2 cellular contexts compared by ENCODE assay signal in the genomic region with DNA sequence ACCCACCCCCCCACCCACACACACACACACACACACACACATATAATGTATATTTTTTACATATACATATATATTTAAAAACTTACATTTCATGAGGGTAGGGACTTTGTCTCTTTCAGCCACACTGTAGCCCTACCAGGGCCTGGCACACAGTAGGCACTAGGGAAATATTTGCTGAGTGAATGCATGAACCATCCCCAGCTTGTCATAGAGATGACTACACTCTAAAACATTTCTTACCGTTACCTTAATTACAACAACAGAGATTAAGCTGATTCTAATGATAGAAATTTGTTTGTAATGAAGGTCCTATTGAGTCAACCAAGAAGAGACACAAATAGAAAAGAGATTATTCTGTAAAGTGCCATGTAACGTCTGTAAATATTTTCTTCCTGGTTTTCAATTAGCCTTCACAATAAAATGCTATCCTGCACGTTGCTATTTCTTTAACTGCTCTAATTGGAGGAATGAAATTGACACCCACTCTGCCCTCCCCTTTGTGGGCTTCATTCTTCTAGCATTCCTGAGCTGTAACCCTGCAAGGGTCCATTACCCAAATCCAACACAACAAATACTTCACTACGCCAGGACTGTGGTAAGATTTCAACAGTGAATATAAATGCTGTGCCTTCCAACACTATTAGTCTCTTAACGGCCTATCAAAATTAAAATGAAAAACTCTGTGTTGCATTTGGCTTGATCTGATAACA.
TF ChIP-seq lines count a peak whose summit lies in the region.

No MANE protein-coding gene starts in this region.

TF ChIP-seq in GM23338, 12 proteins besides CTCF, POLR2A, EP300 and RAD21 (continued from another document):
- TF ChIP-seq, protein P1, sequence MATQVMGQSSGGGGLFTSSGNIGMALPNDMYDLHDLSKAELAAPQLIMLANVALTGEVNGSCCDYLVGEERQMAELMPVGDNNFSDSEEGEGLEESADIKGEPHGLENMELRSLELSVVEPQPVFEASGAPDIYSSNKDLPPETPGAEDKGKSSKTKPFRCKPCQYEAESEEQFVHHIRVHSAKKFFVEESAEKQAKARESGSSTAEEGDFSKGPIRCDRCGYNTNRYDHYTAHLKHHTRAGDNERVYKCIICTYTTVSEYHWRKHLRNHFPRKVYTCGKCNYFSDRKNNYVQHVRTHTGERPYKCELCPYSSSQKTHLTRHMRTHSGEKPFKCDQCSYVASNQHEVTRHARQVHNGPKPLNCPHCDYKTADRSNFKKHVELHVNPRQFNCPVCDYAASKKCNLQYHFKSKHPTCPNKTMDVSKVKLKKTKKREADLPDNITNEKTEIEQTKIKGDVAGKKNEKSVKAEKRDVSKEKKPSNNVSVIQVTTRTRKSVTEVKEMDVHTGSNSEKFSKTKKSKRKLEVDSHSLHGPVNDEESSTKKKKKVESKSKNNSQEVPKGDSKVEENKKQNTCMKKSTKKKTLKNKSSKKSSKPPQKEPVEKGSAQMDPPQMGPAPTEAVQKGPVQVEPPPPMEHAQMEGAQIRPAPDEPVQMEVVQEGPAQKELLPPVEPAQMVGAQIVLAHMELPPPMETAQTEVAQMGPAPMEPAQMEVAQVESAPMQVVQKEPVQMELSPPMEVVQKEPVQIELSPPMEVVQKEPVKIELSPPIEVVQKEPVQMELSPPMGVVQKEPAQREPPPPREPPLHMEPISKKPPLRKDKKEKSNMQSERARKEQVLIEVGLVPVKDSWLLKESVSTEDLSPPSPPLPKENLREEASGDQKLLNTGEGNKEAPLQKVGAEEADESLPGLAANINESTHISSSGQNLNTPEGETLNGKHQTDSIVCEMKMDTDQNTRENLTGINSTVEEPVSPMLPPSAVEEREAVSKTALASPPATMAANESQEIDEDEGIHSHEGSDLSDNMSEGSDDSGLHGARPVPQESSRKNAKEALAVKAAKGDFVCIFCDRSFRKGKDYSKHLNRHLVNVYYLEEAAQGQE (IDR thresholded peaks at IDR 0.05; ENCODE audit: unreplicated experiment), result no peak
- TF ChIP-seq, protein P2, sequence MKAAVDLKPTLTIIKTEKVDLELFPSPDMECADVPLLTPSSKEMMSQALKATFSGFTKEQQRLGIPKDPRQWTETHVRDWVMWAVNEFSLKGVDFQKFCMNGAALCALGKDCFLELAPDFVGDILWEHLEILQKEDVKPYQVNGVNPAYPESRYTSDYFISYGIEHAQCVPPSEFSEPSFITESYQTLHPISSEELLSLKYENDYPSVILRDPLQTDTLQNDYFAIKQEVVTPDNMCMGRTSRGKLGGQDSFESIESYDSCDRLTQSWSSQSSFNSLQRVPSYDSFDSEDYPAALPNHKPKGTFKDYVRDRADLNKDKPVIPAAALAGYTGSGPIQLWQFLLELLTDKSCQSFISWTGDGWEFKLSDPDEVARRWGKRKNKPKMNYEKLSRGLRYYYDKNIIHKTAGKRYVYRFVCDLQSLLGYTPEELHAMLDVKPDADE (IDR thresholded peaks at IDR 0.05), result no peak
- TF ChIP-seq JUNB (IDR thresholded peaks at IDR 0.05; ENCODE audit: unreplicated experiment) (no peak), NANOG (IDR thresholded peaks at IDR 0.05; ENCODE audit: borderline replicate concordance) (no peak), CREB1 (CRISPR knock-in tag; IDR thresholded peaks at IDR 0.05; ENCODE audit: low read depth) (no peak), ZNF331 (CRISPR knock-in tag; IDR thresholded peaks at IDR 0.05; ENCODE audit: low read depth) (no peak), EZH2 (IDR thresholded peaks at IDR 0.05; ENCODE audit: low read depth, unreplicated experiment) (no peak)
- TF ChIP-seq, protein P3, sequence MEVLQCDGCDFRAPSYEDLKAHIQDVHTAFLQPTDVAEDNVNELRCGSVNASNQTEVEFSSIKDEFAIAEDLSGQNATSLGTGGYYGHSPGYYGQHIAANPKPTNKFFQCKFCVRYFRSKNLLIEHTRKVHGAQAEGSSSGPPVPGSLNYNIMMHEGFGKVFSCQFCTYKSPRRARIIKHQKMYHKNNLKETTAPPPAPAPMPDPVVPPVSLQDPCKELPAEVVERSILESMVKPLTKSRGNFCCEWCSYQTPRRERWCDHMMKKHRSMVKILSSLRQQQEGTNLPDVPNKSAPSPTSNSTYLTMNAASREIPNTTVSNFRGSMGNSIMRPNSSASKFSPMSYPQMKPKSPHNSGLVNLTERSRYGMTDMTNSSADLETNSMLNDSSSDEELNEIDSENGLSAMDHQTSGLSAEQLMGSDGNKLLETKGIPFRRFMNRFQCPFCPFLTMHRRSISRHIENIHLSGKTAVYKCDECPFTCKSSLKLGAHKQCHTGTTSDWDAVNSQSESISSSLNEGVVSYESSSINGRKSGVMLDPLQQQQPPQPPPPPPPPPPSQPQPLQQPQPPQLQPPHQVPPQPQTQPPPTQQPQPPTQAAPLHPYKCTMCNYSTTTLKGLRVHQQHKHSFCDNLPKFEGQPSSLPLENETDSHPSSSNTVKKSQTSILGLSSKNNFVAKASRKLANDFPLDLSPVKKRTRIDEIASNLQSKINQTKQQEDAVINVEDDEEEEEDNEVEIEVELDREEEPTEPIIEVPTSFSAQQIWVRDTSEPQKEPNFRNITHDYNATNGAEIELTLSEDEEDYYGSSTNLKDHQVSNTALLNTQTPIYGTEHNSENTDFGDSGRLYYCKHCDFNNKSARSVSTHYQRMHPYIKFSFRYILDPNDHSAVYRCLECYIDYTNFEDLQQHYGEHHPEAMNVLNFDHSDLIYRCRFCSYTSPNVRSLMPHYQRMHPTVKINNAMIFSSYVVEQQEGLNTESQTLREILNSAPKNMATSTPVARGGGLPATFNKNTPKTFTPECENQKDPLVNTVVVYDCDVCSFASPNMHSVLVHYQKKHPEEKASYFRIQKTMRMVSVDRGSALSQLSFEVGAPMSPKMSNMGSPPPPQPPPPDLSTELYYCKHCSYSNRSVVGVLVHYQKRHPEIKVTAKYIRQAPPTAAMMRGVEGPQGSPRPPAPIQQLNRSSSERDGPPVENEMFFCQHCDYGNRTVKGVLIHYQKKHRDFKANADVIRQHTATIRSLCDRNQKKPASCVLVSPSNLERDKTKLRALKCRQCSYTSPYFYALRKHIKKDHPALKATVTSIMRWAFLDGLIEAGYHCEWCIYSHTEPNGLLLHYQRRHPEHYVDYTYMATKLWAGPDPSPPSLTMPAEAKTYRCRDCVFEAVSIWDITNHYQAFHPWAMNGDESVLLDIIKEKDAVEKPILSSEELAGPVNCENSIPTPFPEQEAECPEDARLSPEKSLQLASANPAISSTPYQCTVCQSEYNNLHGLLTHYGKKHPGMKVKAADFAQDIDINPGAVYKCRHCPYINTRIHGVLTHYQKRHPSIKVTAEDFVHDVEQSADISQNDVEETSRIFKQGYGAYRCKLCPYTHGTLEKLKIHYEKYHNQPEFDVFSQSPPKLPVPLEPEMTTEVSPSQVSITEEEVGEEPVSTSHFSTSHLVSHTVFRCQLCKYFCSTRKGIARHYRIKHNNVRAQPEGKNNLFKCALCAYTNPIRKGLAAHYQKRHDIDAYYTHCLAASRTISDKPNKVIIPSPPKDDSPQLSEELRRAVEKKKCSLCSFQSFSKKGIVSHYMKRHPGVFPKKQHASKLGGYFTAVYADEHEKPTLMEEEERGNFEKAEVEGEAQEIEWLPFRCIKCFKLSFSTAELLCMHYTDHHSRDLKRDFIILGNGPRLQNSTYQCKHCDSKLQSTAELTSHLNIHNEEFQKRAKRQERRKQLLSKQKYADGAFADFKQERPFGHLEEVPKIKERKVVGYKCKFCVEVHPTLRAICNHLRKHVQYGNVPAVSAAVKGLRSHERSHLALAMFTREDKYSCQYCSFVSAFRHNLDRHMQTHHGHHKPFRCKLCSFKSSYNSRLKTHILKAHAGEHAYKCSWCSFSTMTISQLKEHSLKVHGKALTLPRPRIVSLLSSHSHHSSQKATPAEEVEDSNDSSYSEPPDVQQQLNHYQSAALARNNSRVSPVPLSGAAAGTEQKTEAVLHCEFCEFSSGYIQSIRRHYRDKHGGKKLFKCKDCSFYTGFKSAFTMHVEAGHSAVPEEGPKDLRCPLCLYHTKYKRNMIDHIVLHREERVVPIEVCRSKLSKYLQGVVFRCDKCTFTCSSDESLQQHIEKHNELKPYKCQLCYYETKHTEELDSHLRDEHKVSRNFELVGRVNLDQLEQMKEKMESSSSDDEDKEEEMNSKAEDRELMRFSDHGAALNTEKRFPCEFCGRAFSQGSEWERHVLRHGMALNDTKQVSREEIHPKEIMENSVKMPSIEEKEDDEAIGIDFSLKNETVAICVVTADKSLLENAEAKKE (CRISPR knock-in tag; IDR thresholded peaks at IDR 0.05), result no peak

TF ChIP-seq in WTC11, 78 proteins besides CTCF, POLR2A, EP300 and RAD21 (continued from another document):
- TF ChIP-seq, protein P4, sequence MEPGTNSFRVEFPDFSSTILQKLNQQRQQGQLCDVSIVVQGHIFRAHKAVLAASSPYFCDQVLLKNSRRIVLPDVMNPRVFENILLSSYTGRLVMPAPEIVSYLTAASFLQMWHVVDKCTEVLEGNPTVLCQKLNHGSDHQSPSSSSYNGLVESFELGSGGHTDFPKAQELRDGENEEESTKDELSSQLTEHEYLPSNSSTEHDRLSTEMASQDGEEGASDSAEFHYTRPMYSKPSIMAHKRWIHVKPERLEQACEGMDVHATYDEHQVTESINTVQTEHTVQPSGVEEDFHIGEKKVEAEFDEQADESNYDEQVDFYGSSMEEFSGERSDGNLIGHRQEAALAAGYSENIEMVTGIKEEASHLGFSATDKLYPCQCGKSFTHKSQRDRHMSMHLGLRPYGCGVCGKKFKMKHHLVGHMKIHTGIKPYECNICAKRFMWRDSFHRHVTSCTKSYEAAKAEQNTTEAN (CRISPR knock-in tag; IDR thresholded peaks at IDR 0.05), result no peak
- TF ChIP-seq ZNF121 (CRISPR knock-in tag; IDR thresholded peaks at IDR 0.05) (no peak), SOX15 (CRISPR knock-in tag; IDR thresholded peaks at IDR 0.05) (no peak), STAT6 (CRISPR knock-in tag; conservative IDR thresholded peaks at IDR 0.05; ENCODE audit: low read depth) (no peak), NFATC4 (CRISPR knock-in tag; IDR thresholded peaks at IDR 0.05) (no peak)
- TF ChIP-seq, protein P5, sequence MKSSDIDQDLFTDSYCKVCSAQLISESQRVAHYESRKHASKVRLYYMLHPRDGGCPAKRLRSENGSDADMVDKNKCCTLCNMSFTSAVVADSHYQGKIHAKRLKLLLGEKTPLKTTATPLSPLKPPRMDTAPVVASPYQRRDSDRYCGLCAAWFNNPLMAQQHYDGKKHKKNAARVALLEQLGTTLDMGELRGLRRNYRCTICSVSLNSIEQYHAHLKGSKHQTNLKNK (CRISPR knock-in tag; IDR thresholded peaks at IDR 0.05), result no peak
